31 cellular contexts compared by ENCODE assay signal in the genomic region with DNA sequence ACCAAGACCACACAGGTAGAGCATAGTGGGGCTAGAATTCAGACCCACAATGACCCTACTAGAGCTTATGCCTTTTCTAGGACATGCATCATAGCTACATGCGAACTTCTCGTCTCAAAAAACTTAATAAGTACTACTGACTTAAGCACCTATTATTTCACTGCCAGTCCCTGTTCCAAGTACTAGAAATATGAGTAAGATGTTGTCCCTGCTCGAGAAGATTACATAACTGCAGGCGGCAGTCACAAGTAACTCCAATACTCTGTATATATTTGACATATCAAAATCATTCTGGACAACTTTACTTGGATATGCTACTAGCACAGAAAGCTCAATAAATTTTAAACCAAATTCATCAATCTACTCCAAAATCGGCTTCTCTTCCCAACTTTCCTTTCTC.
"Had no signal": no experiment of that assay in that cellular context is flagged by ENCODE, and none has a peak within 500 bp of the region (broad histone marks: within the 10 kb centered on the region; RNA-seq: fewer than 3 reads in every experiment).

No MANE protein-coding gene starts in this region.

- H3K27ac Mint-ChIP-seq: activated CD4-positive, alpha-beta memory T cell treated with anti-CD3 and anti-CD28 coated beads, Interleukin-2, amount 10 ng/mL, durations not matched to agents 7 days and 5 days; activated CD4-positive, alpha-beta T cell treated with anti-CD3 and anti-CD28 coated beads, Interleukin-2, amount 10 ng/mL, durations not matched to agents 24 days and 14 days; activated naive CD4-positive, alpha-beta T cell treated with anti-CD3 and anti-CD28 coated beads, Interleukin-2, amount 50 U/mL, for 24 hours; activated naive CD8-positive, alpha-beta T cell treated with anti-CD3 and anti-CD28 coated beads, Interleukin-2, amount 50 U/mL, for 24 hours; activated T-cell treated with anti-CD3 and anti-CD28 coated beads, Interleukin-2, amount 50 U/mL, for 24 hours; dendritic cell treated with granulocyte-macrophage colony-stimulating factor and Interleukin-4, amounts not matched to agents 40 ng/mL and 50 ng/mL, for 4 days; endodermal cell; immature natural killer cell; stimulated activated naive B cell treated with anti-CD40 and anti-IgM and Interleukin-4, amounts not matched to agents 10 μg/mL and 1 μg/mL and 100 μg/mL, for 72 hours had no signal

- H3K9me3 ChIP-seq: mucosa of descending colon, pancreas, prostate gland, sigmoid colon, SK-N-SH, stomach, thyroid gland, vagina had no signal

- H3K4me3 Mint-ChIP-seq: activated CD4-positive, alpha-beta memory T cell treated with anti-CD3 and anti-CD28 coated beads, Interleukin-2, amount 10 ng/mL, durations not matched to agents 7 days and 5 days; activated CD4-positive, alpha-beta T cell treated with anti-CD3 and anti-CD28 coated beads, Interleukin-2, amount 10 ng/mL, durations not matched to agents 24 days and 14 days; activated naive CD4-positive, alpha-beta T cell treated with anti-CD3 and anti-CD28 coated beads, Interleukin-2, amount 50 U/mL, for 24 hours; activated naive CD8-positive, alpha-beta T cell treated with anti-CD3 and anti-CD28 coated beads, Interleukin-2, amount 50 U/mL, for 24 hours; activated T-cell treated with anti-CD3 and anti-CD28 coated beads, Interleukin-2, amount 50 U/mL, for 24 hours; central memory CD8-positive, alpha-beta T cell; dendritic cell treated with granulocyte-macrophage colony-stimulating factor and Interleukin-4, amounts not matched to agents 40 ng/mL and 50 ng/mL, for 4 days; endodermal cell; immature natural killer cell; stimulated activated naive B cell treated with anti-CD40 and anti-IgM and Interleukin-4, amounts not matched to agents 10 μg/mL and 1 μg/mL and 100 μg/mL, for 72 hours had no signal

- H3K27me3 Mint-ChIP-seq: activated naive CD4-positive, alpha-beta T cell treated with anti-CD3 and anti-CD28 coated beads, Interleukin-2, amount 50 U/mL, for 24 hours had no signal

- H3K4me1 Mint-ChIP-seq: central memory CD8-positive, alpha-beta T cell had no signal

- H3K36me3 ChIP-seq: pancreas, prostate gland, sigmoid colon, stomach, thyroid gland, vagina had no signal

- H3K9ac ChIP-seq: SK-N-SH had no signal

- H3K9me3 Mint-ChIP-seq: activated CD4-positive, alpha-beta memory T cell treated with anti-CD3 and anti-CD28 coated beads, Interleukin-2, amount 10 ng/mL, durations not matched to agents 7 days and 5 days; activated CD4-positive, alpha-beta T cell treated with anti-CD3 and anti-CD28 coated beads, Interleukin-2, amount 10 ng/mL, durations not matched to agents 24 days and 14 days; activated naive CD4-positive, alpha-beta T cell treated with anti-CD3 and anti-CD28 coated beads, Interleukin-2, amount 50 U/mL, for 24 hours; activated naive CD8-positive, alpha-beta T cell treated with anti-CD3 and anti-CD28 coated beads, Interleukin-2, amount 50 U/mL, for 24 hours; activated T-cell treated with anti-CD3 and anti-CD28 coated beads, Interleukin-2, amount 50 U/mL, for 24 hours; central memory CD8-positive, alpha-beta T cell; dendritic cell treated with granulocyte-macrophage colony-stimulating factor and Interleukin-4, amounts not matched to agents 40 ng/mL and 50 ng/mL, for 4 days; endodermal cell; immature natural killer cell; stimulated activated naive B cell treated with anti-CD40 and anti-IgM and Interleukin-4, amounts not matched to agents 10 μg/mL and 1 μg/mL and 100 μg/mL, for 72 hours had no signal

- H3K4me3 ChIP-seq: mucosa of descending colon, pancreas, prostate gland, sigmoid colon, smooth muscle cell, stomach, thyroid gland, vagina had no signal

- H3K27me3 ChIP-seq: pancreas, sigmoid colon, stomach, thyroid gland, vagina had no signal

- H3K4me2 ChIP-seq: SK-N-SH, smooth muscle cell had no signal

- ATAC-seq: activated naive CD8-positive, alpha-beta T cell treated with anti-CD3 and anti-CD28 coated beads, Interleukin-2, amount 50 U/mL, for 24 hours; esophagus mucosa; left lobe of liver; mucosa of descending colon; pancreas; stimulated activated naive B cell treated with anti-CD40 and anti-IgM and Interleukin-4, amounts not matched to agents 10 μg/mL and 1 μg/mL and 100 μg/mL, for 72 hours had no signal

- H3K36me3 Mint-ChIP-seq: activated naive CD4-positive, alpha-beta T cell treated with anti-CD3 and anti-CD28 coated beads, Interleukin-2, amount 50 U/mL, for 24 hours; immature natural killer cell; stimulated activated naive B cell treated with anti-CD40 and anti-IgM and Interleukin-4, amounts not matched to agents 10 μg/mL and 1 μg/mL and 100 μg/mL, for 72 hours had no signal

- H3K27ac ChIP-seq: pancreas, prostate gland, sigmoid colon, stomach, vagina had no signal

- DNase-seq: activated CD4-positive, alpha-beta memory T cell treated with anti-CD3 and anti-CD28 coated beads, Interleukin-2, amount 10 ng/mL, durations not matched to agents 7 days and 5 days; activated CD4-positive, alpha-beta T cell treated with anti-CD3 and anti-CD28 coated beads, Interleukin-2, amount 10 ng/mL, durations not matched to agents 24 days and 14 days; activated CD4-positive, CD25-positive, alpha-beta regulatory T cell treated with anti-CD3 and anti-CD28 coated beads, Interleukin-2, amount 50 U/mL, for 72 hours; activated CD8-positive, alpha-beta memory T cell treated with anti-CD3 and anti-CD28 coated beads, Interleukin-2, amount 50 U/mL, for 48 hours; activated gamma-delta T cell treated with Interleukin-2 at 50 U/mL for 16 hours; activated naive CD8-positive, alpha-beta T cell treated with anti-CD3 and anti-CD28 coated beads, Interleukin-2, amount 50 U/mL, for 24 hours; activated T-cell treated with anti-CD3 and anti-CD28 coated beads, Interleukin-2, amount 50 U/mL, for 24 hours; amygdala; endodermal cell; hippocampal formation; immature natural killer cell; kidney glomerular epithelial cell; mucosa of descending colon; pancreas; sigmoid colon; SK-N-SH; stimulated activated CD4-positive, alpha-beta T cell treated with anti-CD3 and anti-CD28 coated beads, Interleukin-1b, Interleukin-23, amount 100 ng/mL, for 48 hours; stimulated activated CD4-positive, alpha-beta T cell treated with anti-CD3 and anti-CD28 coated beads, Interleukin-4, amount 100 ng/mL, for 4 hours; stimulated activated CD8-positive, alpha-beta memory T cell treated with anti-CD3 and anti-CD28 coated beads, Interleukin-4, amount 100 ng/mL, for 48 hours; stimulated activated naive B cell treated with anti-CD40 and anti-IgM and Interleukin-4, amounts not matched to agents 10 μg/mL and 1 μg/mL and 100 μg/mL, for 72 hours; stomach; T-helper 2 cell had no signal
